ENCODE assay signal across 9 cellular contexts in the genomic region with DNA sequence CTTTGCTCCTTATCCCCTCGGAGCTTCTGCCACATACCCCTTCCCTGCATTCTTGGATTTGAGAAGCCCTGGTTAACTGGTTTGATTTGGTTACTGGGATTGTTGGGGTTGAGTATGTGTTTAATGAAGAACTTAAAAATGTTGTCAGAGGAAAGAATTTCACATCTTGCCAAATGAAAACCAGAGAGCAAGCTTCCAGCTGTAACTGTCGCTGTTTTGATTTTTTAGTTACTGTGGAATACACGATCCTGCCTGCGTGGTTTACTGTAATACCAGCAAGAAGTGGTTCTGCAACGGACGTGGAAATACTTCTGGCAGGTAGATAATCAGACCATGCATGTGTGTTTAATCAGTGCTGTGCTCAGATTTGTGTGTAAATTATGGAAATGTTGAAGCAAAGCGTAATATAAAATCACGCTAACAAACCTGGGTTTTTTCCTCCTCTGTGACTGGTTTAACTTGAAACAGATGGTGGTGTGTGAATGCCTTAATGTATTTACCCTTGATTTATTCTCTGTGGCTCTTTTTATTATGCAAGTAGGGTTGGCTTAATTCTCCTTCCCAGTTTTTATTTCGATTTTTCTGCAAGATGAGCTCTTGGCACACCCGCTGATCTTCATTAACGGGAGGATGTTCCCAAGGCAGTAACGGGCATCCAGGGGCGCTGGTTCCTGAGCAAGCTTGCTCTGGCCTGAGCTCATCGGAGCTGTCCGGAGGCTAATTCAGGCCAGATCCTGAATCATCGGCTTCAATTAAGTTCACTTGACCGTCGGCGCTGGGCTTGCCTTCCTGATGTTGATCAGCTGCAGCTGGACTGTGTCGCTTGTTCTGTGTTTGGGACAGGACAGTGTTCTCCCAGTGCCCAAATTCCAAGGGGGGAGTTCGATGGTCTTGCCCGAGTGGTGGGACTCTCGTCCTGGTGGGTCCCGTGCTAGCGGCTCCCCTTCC. TPM values are rescaled to one million over a fixed set of nuclear protein-coding genes. Genes with fewer than 3 reads are reported as not detected.
DNase-seq lines count a peak whose midpoint lies in the region; ATAC-seq and TF ChIP-seq lines count a peak whose summit lies in the region.
"Had no signal": no experiment of that assay in that cellular context is flagged by ENCODE, and none has a peak within 500 bp of the region (broad histone marks: within the 10 kb centered on the region; RNA-seq: fewer than 3 reads in every experiment).

No MANE protein-coding gene starts in this region.

- TF ChIP-seq CTCF in H9 (conservative IDR thresholded peaks at IDR 0.05) = no peak

- peaks cover 6% of the 10 kb centered on the region; the same call in 1 of the 2 replicates for H3K79me2 ChIP-seq in H9 (ENCODE audit: insufficient read depth, low read length)

- H3K9me3 ChIP-seq in muscle layer of colon (ENCODE audit: low read length) = no peaks in the 10 kb centered on the region
- no peaks in the 10 kb centered on the region for H3K9me3 ChIP-seq in H9 (ENCODE audit: control insufficient read depth, low read depth, low read length)

- H2BK12ac ChIP-seq in H9 (ENCODE audit: insufficient read length, low read depth, low read length) = no peak overlapping the region

- H3K27ac Mint-ChIP-seq in effector memory CD8-positive, alpha-beta T cell = peak overlapping the region; percentile 82 to 90
- H3K27ac Mint-ChIP-seq in H9 = no peak overlapping the region; a peak in 1 of 7 replicates

- DNase-seq in Right ventricle myocardium inferior (ENCODE audit: missing footprints) (peak; percentile 69), cardiac septum (ENCODE audit: low spot score) (no peak), H9 (no peak), DMS53 (lab: John Stamatoyannopoulos, UW) (no peak), NCI-H82 (lab: John Stamatoyannopoulos, UW) (no peak)
- no peak for DNase-seq in effector memory CD8-positive, alpha-beta T cell
- DNase-seq: NCI-H1417 treated with DMSO at 0.1 percent for 48 hours had no signal

- no peaks in the 10 kb centered on the region for H3K9me3 Mint-ChIP-seq in effector memory CD8-positive, alpha-beta T cell
- no peaks in the 10 kb centered on the region; a peak in 1 of 5 replicates for H3K9me3 Mint-ChIP-seq in H9

- peak; percentile 7 for ATAC-seq in Right ventricle myocardium inferior
- ATAC-seq in effector memory CD8-positive, alpha-beta T cell (replicated peaks) = no peak
- no peak for ATAC-seq in GM21367 (IDR thresholded peaks at IDR 0.05; ENCODE audit: unreplicated experiment)

- H3K18ac ChIP-seq in H9 (ENCODE audit: insufficient read length, low read depth, low read length) = no peak overlapping the region

- H3K27me3 ChIP-seq in muscle layer of colon (ENCODE audit: control insufficient read depth in 1 of 2, insufficient read depth in 2 of 2, low read length in 2 of 2) = no peaks in the 10 kb centered on the region
- H3K27me3 ChIP-seq in H9 (ENCODE audit: insufficient read depth, low read length) = no peaks in the 10 kb centered on the region

- no peaks in the 10 kb centered on the region for H4K20me1 ChIP-seq in H9 (ENCODE audit: control insufficient read depth, insufficient read depth, insufficient read length)

- no peaks in the 10 kb centered on the region for H3K27me3 Mint-ChIP-seq in effector memory CD8-positive, alpha-beta T cell
- H3K27me3 Mint-ChIP-seq in H9 (ENCODE audit: low read depth) = no peaks in the 10 kb centered on the region

- peak overlapping the region; percentile 56 for H3K27ac ChIP-seq in muscle layer of colon (ENCODE audit: low read depth, low read length)
- H3K27ac ChIP-seq in H9 (ENCODE audit: insufficient read length, low read depth, low read length) = no peak overlapping the region

- H3K4me2 ChIP-seq in H9 (ENCODE audit: insufficient read depth, insufficient read length, low read length) = no peak overlapping the region

- no peak overlapping the region for H4K8ac ChIP-seq in H9 (replicated peaks; ENCODE audit: insufficient read length, low read depth, low read length)

- WGBS in H9 (ENCODE audit: extremely low coverage, insufficient read length, low lambda C conversion rate) = no CpG with 5 or more reads among the region's 25 CpGs

- H3K9ac ChIP-seq in muscle layer of colon (ENCODE audit: low read length) (no peak overlapping the region), H9 (ENCODE audit: extremely low read depth, insufficient read length, low read length) (no peak overlapping the region)

- H3K23me2 ChIP-seq in H9 (ENCODE audit: insufficient read length, low read depth, low read length, poor library complexity, severe bottlenecking) = no peaks in the 10 kb centered on the region

- H3K4me1 ChIP-seq in muscle layer of colon (ENCODE audit: insufficient read depth, low read length) (peaks cover 60% of the 10 kb centered on the region), H9 (ENCODE audit: insufficient read depth, low read length) (no peaks in the 10 kb centered on the region)

- H3K36me3 Mint-ChIP-seq in effector memory CD8-positive, alpha-beta T cell (ENCODE audit: insufficient read depth) = peaks cover 62% of the 10 kb centered on the region
- peaks cover 31 to 53% (median 53%) of the 10 kb centered on the region in 3 experiments; a peak in 6 of 7 replicates for H3K36me3 Mint-ChIP-seq in H9 (ENCODE audit: insufficient read depth in 1 of 3, low read depth in 3 of 3)

- H2BK120ac ChIP-seq in H9 (ENCODE audit: low read depth, low read length, poor library complexity, severe bottlenecking) = no peak overlapping the region

- H3K56ac ChIP-seq in H9 (ENCODE audit: insufficient read length, low read depth, low read length) = no peak overlapping the region

- no peak overlapping the region for H3K4me3 ChIP-seq in muscle layer of colon (ENCODE audit: low read depth in 1 of 2, low read length in 2 of 2)

- intact Hi-C loops in Right ventricle myocardium inferior (cut with DNase I) (loop anchor here (2.0 to 5.0 kb wide), 3 partner anchors 165 to 395 kb away; partner anchors contain the start of gene CRTC1), cardiac septum (cut with DNase I) (loop anchor here (5.0 kb wide), 2 partner anchors 255 to 380 kb away; no protein-coding TSS in a partner anchor)

- H2BK15ac ChIP-seq in H9 (ENCODE audit: low read depth, low read length) = no peak overlapping the region

- H2BK5ac ChIP-seq in H9 (ENCODE audit: insufficient read length, low read length) = no peak overlapping the region

- H3T11ph ChIP-seq in H9 (ENCODE audit: low read length) = no peak overlapping the region

- no peak overlapping the region for H2AFZ ChIP-seq in H9 (ENCODE audit: low read length)

- no peak overlapping the region for H3K14ac ChIP-seq in H9 (ENCODE audit: insufficient read depth, low read length)

- H3K4ac ChIP-seq in H9 (ENCODE audit: low read depth, low read length) = no peak overlapping the region

- H3K79me1 ChIP-seq in H9 (ENCODE audit: insufficient read depth, low read depth, low read length, poor library complexity, severe bottlenecking) = peaks cover 5% of the 10 kb centered on the region

- no peak overlapping the region for H3K23ac ChIP-seq in H9 (ENCODE audit: insufficient read length, low read depth, low read length)

- H3K4me1 Mint-ChIP-seq in effector memory CD8-positive, alpha-beta T cell (ENCODE audit: low read depth in 2 of 2) = peaks cover 58 to 62% of the 10 kb centered on the region in 2 donors
- peaks cover 7 to 10% of the 10 kb centered on the region in 2 experiments for H3K4me1 Mint-ChIP-seq in H9

- H4K5ac ChIP-seq in H9 (ENCODE audit: insufficient read length, low read depth, low read length) = no peak overlapping the region

- peak overlapping the region in 1 of 2 donors; percentile 53 for H3K4me3 Mint-ChIP-seq in effector memory CD8-positive, alpha-beta T cell
- H3K4me3 Mint-ChIP-seq in H9 = no peak overlapping the region; a peak in 1 of 5 replicates

- H2AK5ac ChIP-seq in H9 (ENCODE audit: insufficient read length, low read length) = no peak overlapping the region

- H4K91ac ChIP-seq in H9 (ENCODE audit: insufficient read length, low read depth, low read length) = no peak overlapping the region

- H2BK20ac ChIP-seq in H9 (ENCODE audit: low read depth, low read length, poor library complexity, severe bottlenecking) = no peak overlapping the region

- H3K36me3 ChIP-seq in muscle layer of colon (ENCODE audit: insufficient read depth, low read length) = peaks cover 33% of the 10 kb centered on the region

RNA-seq across cellular contexts. Expression of gene UPF1, which starts 16.0 kb away (rescaled TPM):
- total RNA-seq in Right ventricle myocardium inferior = 37.0 TPM
- 40.2 TPM for total RNA-seq in cardiac septum
- total RNA-seq in H9 (2021) = 83.3 and 85.4 TPM in 2 replicates

RNA-seq across cellular contexts. Expression of gene CERS1, which starts 48.2 kb away (rescaled TPM):
- total RNA-seq in Right ventricle myocardium inferior (0.30 TPM), cardiac septum (1.8 TPM), H9 (2021) (19.3 and 20.3 TPM in 2 replicates)

RNA-seq across cellular contexts. Expression of gene COMP, which starts 56.7 kb away (rescaled TPM):
- total RNA-seq in Right ventricle myocardium inferior = not detected
- 31.8 TPM for total RNA-seq in cardiac septum
- 0.15 TPM in 1 of 2 replicates, not detected in the other for total RNA-seq in H9 (2021)

Comparison
In these comparisons a context has a peak if more than half of its experiments do, and no peak if none do; other contexts are left out.
1. RNA of gene COMP, which starts 56.7 kb away (total RNA-seq): 31.8 TPM in cardiac septum (single experiment); 0.15 TPM in H9 and not detected in Right ventricle myocardium inferior (single experiment); every median in the first group is over 10 times any median in the second.
2. H3K27ac Mint-ChIP-seq: peak in effector memory CD8-positive, alpha-beta T cell (2 of 2); none in H9 (0 of 3).